ENCODE assay signal across 23 cellular contexts in genomic region chr2:156490467-156490840, GRCh38. TPM values are rescaled to one million over a fixed set of nuclear protein-coding genes. Genes with fewer than 3 reads are reported as not detected.
DNase-seq lines count a peak whose midpoint lies in the region; ATAC-seq, FAIRE-seq and TF ChIP-seq lines count a peak whose summit lies in the region.
"Had no signal": no experiment of that assay in that cellular context is flagged by ENCODE, and none has a peak within 500 bp of the region (broad histone marks: within the 10 kb centered on the region; RNA-seq: fewer than 3 reads in every experiment).

No MANE protein-coding gene starts in this region.

- no peak overlapping the region for H3K27ac ChIP-seq in breast epithelium

- no peaks in the 10 kb centered on the region for H3K27me3 ChIP-seq in breast epithelium
- H3K27me3 ChIP-seq: BE2C, MG63 had no signal

- no peaks in the 10 kb centered on the region for H3K27me3 Mint-ChIP-seq in MCF 10A (ENCODE audit: insufficient read depth, unreplicated experiment)
- H3K27me3 Mint-ChIP-seq: CD4-positive, alpha-beta T cell had no signal

- peak; percentile 27 for FAIRE-seq in islet of Langerhans (lab: Jason Lieb, UNC)
- FAIRE-seq: G401.6, HTR-8/SVneo had no signal

- H3K36me3 Mint-ChIP-seq in MCF 10A (ENCODE audit: insufficient read depth, unreplicated experiment): no peaks in the 10 kb centered on the region
- H3K36me3 Mint-ChIP-seq in stimulated activated effector memory CD8-positive, alpha-beta T cell treated with anti-CD3 and anti-CD28 coated beads, Interleukin-12 subunit alpha, Interleukin-12 subunit beta, amount 100 ng/mL, for 72 hours: no peaks in the 10 kb centered on the region

- CTCF ChIA-PET in MCF 10A (lab: Yijun Ruan, JAX): interaction anchor here (0.7 kb wide), 1 partner anchor 54 kb away, joined by 3 read pairs; no protein-coding TSS in a partner anchor

- ATAC-seq in activated CD4-positive, CD25-positive, alpha-beta regulatory T cell treated with anti-CD3 and anti-CD28 coated beads, Interleukin-2, amount 50 U/mL, for 24 hours: peak; percentile 57 to 69
- peak; percentile 85 for ATAC-seq in stimulated activated effector memory CD8-positive, alpha-beta T cell treated with anti-CD3 and anti-CD28 coated beads, Interleukin-12 subunit alpha, Interleukin-12 subunit beta, amount 100 ng/mL, for 72 hours
- ATAC-seq: GM23338, Panc1 had no signal

- BruUV-seq in MCF 10A (replicated peaks; lab: Mats Ljungman, UMichigan): no TSS peak

- intact Hi-C loops in MCF 10A (cut with micrococcal nuclease) (no loop called here), breast epithelium (cut with DNase I; ENCODE audit: low total_unique reads) (loop anchor here (5.0 kb wide), 1 partner anchor 273 kb away; no protein-coding TSS in a partner anchor)

- TF ChIP-seq POLR2A in breast epithelium (IDR thresholded peaks at IDR 0.05): no peak

- H3K9me3 Mint-ChIP-seq in MCF 10A (ENCODE audit: unreplicated experiment): no peaks in the 10 kb centered on the region
- no peaks in the 10 kb centered on the region for H3K9me3 Mint-ChIP-seq in stimulated activated effector memory CD8-positive, alpha-beta T cell treated with anti-CD3 and anti-CD28 coated beads, Interleukin-12 subunit alpha, Interleukin-12 subunit beta, amount 100 ng/mL, for 72 hours
- H3K9me3 Mint-ChIP-seq: CD4-positive, alpha-beta T cell; GM23338 had no signal

- peak overlapping the region; percentile 28 for H3K27ac Mint-ChIP-seq in MCF 10A (ENCODE audit: low read depth, unreplicated experiment)
- peak overlapping the region; percentile 93 for H3K27ac Mint-ChIP-seq in stimulated activated effector memory CD8-positive, alpha-beta T cell treated with anti-CD3 and anti-CD28 coated beads, Interleukin-12 subunit alpha, Interleukin-12 subunit beta, amount 100 ng/mL, for 72 hours
- H3K27ac Mint-ChIP-seq: CD4-positive, alpha-beta T cell; GM23338 had no signal

- H3K4me1 Mint-ChIP-seq in MCF 10A (ENCODE audit: insufficient read depth, unreplicated experiment): peaks cover 22% of the 10 kb centered on the region
- H3K4me1 Mint-ChIP-seq in stimulated activated effector memory CD8-positive, alpha-beta T cell treated with anti-CD3 and anti-CD28 coated beads, Interleukin-12 subunit alpha, Interleukin-12 subunit beta, amount 100 ng/mL, for 72 hours: peaks cover 63% of the 10 kb centered on the region

- H3K36me3 ChIP-seq in breast epithelium: no peaks in the 10 kb centered on the region
- H3K36me3 ChIP-seq: BE2C, MG63 had no signal

- POLR2A ChIA-PET in MCF 10A (lab: Yijun Ruan, JAX): no interaction called here

- no peaks in the 10 kb centered on the region for H3K9me3 ChIP-seq in breast epithelium
- H3K9me3 ChIP-seq: BE2C, Caco-2, MG63 had no signal

- no peak overlapping the region for H3K4me3 Mint-ChIP-seq in MCF 10A (ENCODE audit: unreplicated experiment)
- H3K4me3 Mint-ChIP-seq in stimulated activated effector memory CD8-positive, alpha-beta T cell treated with anti-CD3 and anti-CD28 coated beads, Interleukin-12 subunit alpha, Interleukin-12 subunit beta, amount 100 ng/mL, for 72 hours: peak overlapping the region; percentile 62
- H3K4me3 Mint-ChIP-seq: CD4-positive, alpha-beta T cell; GM23338 had no signal

- no peak for DNase-seq in activated CD4-positive, CD25-positive, alpha-beta regulatory T cell (lab: John Stamatoyannopoulos, UW)
- DNase-seq in MCF 10A (ENCODE audit: unreplicated experiment): no peak
- no peak for DNase-seq in breast epithelium (ENCODE audit: low spot score in 2 of 2)
- no peak for DNase-seq in stimulated activated effector memory CD8-positive, alpha-beta T cell treated with anti-CD3 and anti-CD28 coated beads, Interleukin-12 subunit alpha, Interleukin-12 subunit beta, amount 100 ng/mL, for 72 hours (ENCODE audit: low spot score in 2 of 2)
- DNase-seq in amniotic stem cell (lab: John Stamatoyannopoulos, UW): no peak
- DNase-seq in CD1c-positive myeloid dendritic cell (ENCODE audit: extremely low spot score): no peak
- DNase-seq: BE2C; Caco-2; CD4-positive, alpha-beta T cell; HCEC 1CT; IMR-90; Karpas-422; MG63; NCI-H1105; NCI-H1694; NCI-H2081 treated with DMSO at 0.1 percent for 48 hours; NCI-H446 treated with DMSO at 0.1 percent for 48 hours had no signal

- no peak overlapping the region for H3K4me3 ChIP-seq in breast epithelium
- H3K4me3 ChIP-seq: GM23338, MG63 had no signal

- H3K4me1 ChIP-seq in breast epithelium: no peaks in the 10 kb centered on the region
- H3K4me1 ChIP-seq: BE2C had no signal

- TF ChIP-seq CTCF in MCF 10A (IDR thresholded peaks at IDR 0.05; ENCODE audit: unreplicated experiment): no peak
- no peak for TF ChIP-seq CTCF in breast epithelium (IDR thresholded peaks at IDR 0.05)

RNA-seq across cellular contexts. Expression of gene GPD2, which starts 54.3 kb away (rescaled TPM):
- total RNA-seq in MCF 10A (2022) (37.4 and 62.5 TPM in 2 replicates), breast epithelium (100 to 1,000 TPM in 1 of 3 donors, 10 to 100 TPM in 2; 28.8 to 104 (median 79.6) TPM)
